ENCODE assay signal across 16 cellular contexts in genomic region chr4:152073738-152074137, GRCh38.
DNase-seq lines count a peak whose midpoint lies in the region; ATAC-seq and TF ChIP-seq lines count a peak whose summit lies in the region.
"Had no signal": no experiment of that assay in that cellular context is flagged by ENCODE, and none has a peak within 500 bp of the region (broad histone marks: within the 10 kb centered on the region; RNA-seq: fewer than 3 reads in every experiment).

No MANE protein-coding gene starts in this region.

- H3K4me1 ChIP-seq in uterus: no peaks in the 10 kb centered on the region

- H3K36me3 ChIP-seq in KOPT-K1 (ENCODE audit: insufficient read depth, low read length) (no peaks in the 10 kb centered on the region), uterus (no peaks in the 10 kb centered on the region)

- H3K9me3 ChIP-seq in KOPT-K1 (ENCODE audit: insufficient read depth, low read length, poor library complexity, severe bottlenecking) (peaks cover 6% of the 10 kb centered on the region), uterus (no peaks in the 10 kb centered on the region)

- H3K4me3 Mint-ChIP-seq in brain: no peak overlapping the region
- H3K4me3 Mint-ChIP-seq: activated naive CD4-positive, alpha-beta T cell treated with anti-CD3 and anti-CD28 coated beads for 36 hours; CD4-positive, CD25-positive, alpha-beta regulatory T cell had no signal

- peaks cover 3% of the 10 kb centered on the region for H3K27me3 Mint-ChIP-seq in brain
- H3K27me3 Mint-ChIP-seq: CD4-positive, CD25-positive, alpha-beta regulatory T cell had no signal

- no peaks in the 10 kb centered on the region for H3K27me3 ChIP-seq in uterus

- intact Hi-C loops in uterus (cut with DNase I; ENCODE audit: low total_unique reads): no loop called here

- TF ChIP-seq POLR2A in erythroblast (IDR thresholded peaks at IDR 0.05; ENCODE audit: low read length) (no peak), uterus (IDR thresholded peaks at IDR 0.05) (no peak)

- peak; percentile 60 for DNase-seq in CD1c-positive myeloid dendritic cell (ENCODE audit: extremely low spot score)
- DNase-seq in medulla oblongata (ENCODE audit: extremely low spot score): peak; percentile 6
- DNase-seq in erythroblast (lab: John Stamatoyannopoulos, UW): no peak
- DNase-seq in uterus: no peak
- DNase-seq: activated naive CD4-positive, alpha-beta T cell treated with anti-CD3 and anti-CD28 coated beads for 36 hours; CD4-positive, CD25-positive, alpha-beta regulatory T cell; GDM1; HCEC 1CT; NCI-H510A treated with DMSO at 0.1 percent for 48 hours; retina; stimulated activated CD4-positive, alpha-beta T cell treated with anti-CD3 and anti-CD28 coated beads, Interleukin-4, amount 100 ng/mL, for 4 hours; T-helper 9 cell had no signal

- no peaks in the 10 kb centered on the region for H3K36me3 Mint-ChIP-seq in brain

- peaks cover 42% of the 10 kb centered on the region for H3K4me1 Mint-ChIP-seq in brain

- H3K9me3 Mint-ChIP-seq in brain: peaks cover 0 to 9% (median 0%) of the 10 kb centered on the region in 5 experiments
- H3K9me3 Mint-ChIP-seq: CD4-positive, CD25-positive, alpha-beta regulatory T cell had no signal

- no peak overlapping the region for H3K4me3 ChIP-seq in uterus

- no peak for ATAC-seq in GM21381 (IDR thresholded peaks at IDR 0.05; ENCODE audit: unreplicated experiment)
- ATAC-seq in activated CD4-positive, CD25-positive, alpha-beta regulatory T cell treated with anti-CD3 and anti-CD28 coated beads, Interleukin-2, amount 50 U/mL, for 24 hours: no peak

- H3K27ac Mint-ChIP-seq in brain: peak overlapping the region in 4 of 5 experiments; percentile 28 to 93 (median 84)
- H3K27ac Mint-ChIP-seq: activated naive CD4-positive, alpha-beta T cell treated with anti-CD3 and anti-CD28 coated beads for 36 hours had no signal

- H3K27ac ChIP-seq in KOPT-K1 (ENCODE audit: low read depth, low read length, poor library complexity, severe bottlenecking) (peak overlapping the region; percentile 99), uterus (no peak overlapping the region)

- TF ChIP-seq CTCF in brain (conservative IDR thresholded peaks at IDR 0.05) (no peak), uterus (IDR thresholded peaks at IDR 0.05) (no peak)

Comparison
In these comparisons a context has a peak if more than half of its experiments do, and no peak if none do; other contexts are left out.
1. DNase-seq: peak in CD1c-positive myeloid dendritic cell (single experiment) and medulla oblongata (single experiment); none in erythroblast (0 of 2) and uterus (0 of 2).